ENCODE assay signal across 9 cellular contexts in genomic region chr4:188911707-188912106, GRCh38.
"Had no signal": no experiment of that assay in that cellular context is flagged by ENCODE, and none has a peak within 500 bp of the region (broad histone marks: within the 10 kb centered on the region; RNA-seq: fewer than 3 reads in every experiment).

No MANE protein-coding gene starts in this region.

- H3K9me3 ChIP-seq: HAP-1 had no signal

- H3K4me2 ChIP-seq: GM23338 had no signal

- H3K27ac ChIP-seq: GM23248 had no signal

- H2AFZ ChIP-seq: GM23248, GM23338 had no signal

- H3K36me3 ChIP-seq: HAP-1 had no signal

- DNase-seq: GM23248, GOT3, H7, H9, HCEC 1CT, HFFc6 had no signal

- ATAC-seq: GM23338, HCT116 had no signal

- H3K9ac ChIP-seq: GM23248 had no signal

- H3K4me1 ChIP-seq: HAP-1 had no signal

- H3K4me3 ChIP-seq: GM23248, GM23338, HAP-1 had no signal
